Comparison of ENCODE assay signal across 8 cellular contexts in the genomic region with DNA sequence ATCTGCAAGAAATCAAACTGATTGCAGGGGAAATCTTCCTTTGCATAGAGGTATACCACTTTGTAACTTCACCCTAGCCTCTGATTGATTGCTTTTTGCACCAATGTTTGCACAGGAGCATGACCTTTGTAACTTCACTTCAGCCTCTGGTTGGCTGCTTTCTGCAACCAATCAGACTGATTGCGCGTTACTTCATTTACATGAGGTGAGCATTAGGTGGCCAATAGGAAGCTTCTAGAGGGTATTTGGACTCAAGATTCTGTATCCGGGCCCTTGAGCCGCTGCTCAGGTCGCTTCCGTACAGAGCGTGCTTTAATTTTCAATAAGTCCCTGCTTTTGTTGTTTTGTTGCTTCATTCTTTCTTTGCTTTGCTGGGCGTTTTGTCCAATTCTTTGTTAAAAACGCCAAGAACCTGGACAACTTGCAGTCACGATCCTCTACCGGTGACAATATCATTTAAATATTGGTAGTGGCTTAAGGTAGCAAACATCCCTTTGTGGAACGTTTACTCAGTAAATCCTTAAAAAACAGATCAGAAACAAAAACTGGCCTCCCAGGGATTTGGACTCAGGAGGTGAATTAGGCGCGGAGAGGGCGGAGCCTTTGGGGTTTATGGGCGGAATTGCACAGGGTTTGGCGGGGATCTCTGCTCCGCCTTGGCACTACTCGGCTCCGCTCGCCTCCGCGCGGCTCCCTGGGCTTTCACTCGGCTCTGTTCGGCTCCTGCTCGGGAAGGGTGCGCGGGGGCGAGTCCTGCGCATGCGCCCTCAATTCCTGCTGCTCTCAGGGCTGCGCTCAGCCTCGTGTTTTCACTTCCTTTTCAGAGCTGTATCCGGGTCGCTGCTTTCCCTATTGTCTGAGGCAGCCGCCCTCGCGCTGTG. TPM values are rescaled to one million over a fixed set of nuclear protein-coding genes. Genes with fewer than 3 reads are reported as not detected.
DNase-seq lines count a peak whose midpoint lies in the region; ATAC-seq, FAIRE-seq and TF ChIP-seq lines count a peak whose summit lies in the region.

A gene with protein sequence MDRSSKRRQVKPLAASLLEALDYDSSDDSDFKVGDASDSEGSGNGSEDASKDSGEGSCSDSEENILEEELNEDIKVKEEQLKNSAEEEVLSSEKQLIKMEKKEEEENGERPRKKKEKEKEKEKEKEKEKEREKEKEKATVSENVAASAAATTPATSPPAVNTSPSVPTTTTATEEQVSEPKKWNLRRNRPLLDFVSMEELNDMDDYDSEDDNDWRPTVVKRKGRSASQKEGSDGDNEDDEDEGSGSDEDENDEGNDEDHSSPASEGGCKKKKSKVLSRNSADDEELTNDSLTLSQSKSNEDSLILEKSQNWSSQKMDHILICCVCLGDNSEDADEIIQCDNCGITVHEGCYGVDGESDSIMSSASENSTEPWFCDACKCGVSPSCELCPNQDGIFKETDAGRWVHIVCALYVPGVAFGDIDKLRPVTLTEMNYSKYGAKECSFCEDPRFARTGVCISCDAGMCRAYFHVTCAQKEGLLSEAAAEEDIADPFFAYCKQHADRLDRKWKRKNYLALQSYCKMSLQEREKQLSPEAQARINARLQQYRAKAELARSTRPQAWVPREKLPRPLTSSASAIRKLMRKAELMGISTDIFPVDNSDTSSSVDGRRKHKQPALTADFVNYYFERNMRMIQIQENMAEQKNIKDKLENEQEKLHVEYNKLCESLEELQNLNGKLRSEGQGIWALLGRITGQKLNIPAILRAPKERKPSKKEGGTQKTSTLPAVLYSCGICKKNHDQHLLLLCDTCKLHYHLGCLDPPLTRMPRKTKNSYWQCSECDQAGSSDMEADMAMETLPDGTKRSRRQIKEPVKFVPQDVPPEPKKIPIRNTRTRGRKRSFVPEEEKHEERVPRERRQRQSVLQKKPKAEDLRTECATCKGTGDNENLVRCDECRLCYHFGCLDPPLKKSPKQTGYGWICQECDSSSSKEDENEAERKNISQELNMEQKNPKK (plus strand): TSS at position 812 of the 881 bp plus-strand sequence. CDS start 452 bp downstream, outside the sequence.

- H3K23ac ChIP-seq in trophoblast cell (ENCODE audit: low read length), result peak within 1 kb of the TSS; percentile 85

- TF ChIP-seq POLR2A in GM12891 (IDR thresholded peaks at IDR 0.05; ENCODE audit: low read depth, low read length), result peak; percentile 87
- TF ChIP-seq POLR2A in transverse colon (IDR thresholded peaks at IDR 0.05), result peak; percentile 85

- TF ChIP-seq CTCF in transverse colon (IDR thresholded peaks at IDR 0.05), result no peak

- H3K18ac ChIP-seq in trophoblast cell (ENCODE audit: low read length), result peak within 1 kb of the TSS; percentile 91

- peak within 1 kb of the TSS; percentile 77 for H2AFZ ChIP-seq in trophoblast cell (ENCODE audit: insufficient read depth, low read length, poor library complexity)

- in situ Hi-C loops in transverse colon (cut with MboI; ENCODE audit: low pct_ligation_motif_present in 1 of 4, low pct_unique_long_range_greater_than_20kb in 1 of 4, low sequenced_read_pairs in 3 of 4), result no loop called here

- no peaks in the 10 kb centered on the region for H3K27me3 ChIP-seq in trophoblast cell (ENCODE audit: insufficient read depth, low read length)
- H3K27me3 ChIP-seq in transverse colon, result no peaks in the 10 kb centered on the region

- peak within 1 kb of the TSS; percentile 36 for H2BK120ac ChIP-seq in trophoblast cell (ENCODE audit: insufficient read depth, low read length, poor library complexity)

- H3K27me3 Mint-ChIP-seq in T-cell, result peaks cover 0 to 9% of the 10 kb centered on the region in 2 donors

- H4K91ac ChIP-seq in trophoblast cell (ENCODE audit: low read depth, low read length), result peak within 1 kb of the TSS; percentile 61

- H3K79me2 ChIP-seq in trophoblast cell (ENCODE audit: control insufficient read depth, insufficient read depth, low read length, poor library complexity), result peaks cover 5% of the 10 kb centered on the region

- peaks cover 17% of the 10 kb centered on the region for H3K36me3 Mint-ChIP-seq in T-cell

- peak within 1 kb of the TSS; percentile 84 for H3K9ac ChIP-seq in trophoblast cell (ENCODE audit: low read length)

- peaks cover 6% of the 10 kb centered on the region for H3K79me1 ChIP-seq in trophoblast cell (ENCODE audit: low read length)

- no peak within 1 kb of the TSS for H2BK12ac ChIP-seq in trophoblast cell (ENCODE audit: low read length)

- H3K4ac ChIP-seq in trophoblast cell (ENCODE audit: low read depth, low read length), result peak within 1 kb of the TSS; percentile 81

- CTCF ChIA-PET in T-cell (lab: Charles Lee), result interaction anchor here in 1 of 2 donors (0.8 to 1.3 kb wide), 2 partner anchors 32 to 33 kb away, joined by 4 to 6 read pairs; a partner anchor contains a TSS

- peak within 1 kb of the TSS; percentile 56 for H2BK5ac ChIP-seq in trophoblast cell (ENCODE audit: low read depth, low read length, poor library complexity)

- POLR2A ChIA-PET in T-cell (lab: Charles Lee), result interaction anchor here (1.1 to 1.6 kb wide), 2 partner anchors 33 kb away, joined by 6 read pairs; a partner anchor contains a TSS

- no peak for TF ChIP-seq EP300 in transverse colon (IDR thresholded peaks at IDR 0.05; ENCODE audit: low read depth)

- DNase-seq in GM12891 (ENCODE audit: insufficient read length, low spot score) (peak; percentile 82), NCI-H1436 treated with DMSO at 0.1 percent for 48 hours (lab: John Stamatoyannopoulos, UW) (peak; percentile 98), T-cell (peak; percentile 85 to 95 (median 93)), cardiac septum (ENCODE audit: low spot score) (peak; percentile 98), trophoblast cell (peak; percentile 98 to 99), transverse colon (peak; percentile 98)

- H3K27ac Mint-ChIP-seq in T-cell, result peak within 1 kb of the TSS; percentile 78 to 95

- FAIRE-seq in GM12891 (lab: Jason Lieb, UNC), result peak; percentile 96

- H3K4me1 ChIP-seq in trophoblast cell (ENCODE audit: control insufficient read depth in 1 of 2, insufficient read depth in 2 of 2, low read length in 2 of 2), result peaks cover 0 to 4% of the 10 kb centered on the region in 2 experiments
- peaks cover 6 to 18% (median 7%) of the 10 kb centered on the region in 4 donors for H3K4me1 ChIP-seq in transverse colon

- peak within 1 kb of the TSS; percentile 86 for H4K8ac ChIP-seq in trophoblast cell (ENCODE audit: low read depth, low read length)

- peak within 1 kb of the TSS; percentile 80 for H4K12ac ChIP-seq in trophoblast cell (ENCODE audit: low read depth, low read length)

- H3K4me3 ChIP-seq in trophoblast cell (ENCODE audit: low read depth, low read length), result peak within 1 kb of the TSS; percentile 79
- peak within 1 kb of the TSS; percentile 63 to 98 (median 90) for H3K4me3 ChIP-seq in transverse colon

- intact Hi-C loops in cardiac septum (cut with DNase I), result loop anchor here (1.0 kb wide), 1 partner anchor 33 kb away; a partner anchor contains a TSS
- intact Hi-C loops in transverse colon (cut with DNase I; ENCODE audit: low total_unique reads), result no loop called here

- H3K27ac ChIP-seq in adipose tissue (ENCODE audit: low read depth, low read length) (no peak within 1 kb of the TSS), trophoblast cell (ENCODE audit: low read depth, low read length) (peak within 1 kb of the TSS; percentile 89), transverse colon (peak within 1 kb of the TSS; percentile 87 to 96 (median 92))

- H2AK5ac ChIP-seq in trophoblast cell (ENCODE audit: low read length), result peak within 1 kb of the TSS; percentile 22

- no peaks in the 10 kb centered on the region for H3K9me3 ChIP-seq in trophoblast cell (ENCODE audit: insufficient read depth, low read depth, low read length)
- no peaks in the 10 kb centered on the region for H3K9me3 ChIP-seq in transverse colon

- H3K36me3 ChIP-seq in trophoblast cell (ENCODE audit: control insufficient read depth in 1 of 2, insufficient read depth in 2 of 2, low read length in 2 of 2) (no peaks in the 10 kb centered on the region), transverse colon (no peaks in the 10 kb centered on the region)

- peak within 1 kb of the TSS; percentile 89 for H3K14ac ChIP-seq in trophoblast cell (ENCODE audit: low read length)

- peak; percentile 98 for ATAC-seq in HG02840 (IDR thresholded peaks at IDR 0.05; ENCODE audit: low FRiP score, unreplicated experiment)
- peak; percentile 96 to 99 (median 98) for ATAC-seq in T-cell (replicated peaks in 1 of 4)

- H3K9me3 Mint-ChIP-seq in T-cell, result no peaks in the 10 kb centered on the region

- peak within 1 kb of the TSS; percentile 90 to 94 (median 91) for H3K4me3 Mint-ChIP-seq in T-cell

- H3K4me2 ChIP-seq in trophoblast cell (ENCODE audit: low read length), result peak within 1 kb of the TSS; percentile 100

- 9 to 16% (median 16%) methylated on average over 39 of the region's 39 CpGs for WGBS in adipose tissue, 3 donors
- no CpG with 5 or more reads among the region's 39 CpGs for WGBS in trophoblast cell (ENCODE audit: extremely low coverage, insufficient coverage, insufficient read length)
- WGBS in transverse colon (ENCODE audit: low coverage in 1 of 2), 2 donors, result 10 to 52% methylated on average over 11 to 39 of the region's 39 CpGs

- H3K4me1 Mint-ChIP-seq in T-cell, result peaks cover 43 to 49% (median 48%) of the 10 kb centered on the region in 3 donors

TF ChIP-seq in GM12891, 5 proteins besides CTCF, POLR2A, EP300 and RAD21:
- TF ChIP-seq POLR2AphosphoS5 (IDR thresholded peaks at IDR 0.05; ENCODE audit: low read depth, low read length) (0 out of 2 replicates have a peak, but pooled peaks have one; percentile 65), SPI1 (IDR thresholded peaks at IDR 0.05; ENCODE audit: low read depth, low read length) (peak; percentile 94), PAX5 (IDR thresholded peaks at IDR 0.05; ENCODE audit: insufficient read depth, low read length, severe bottlenecking) (no peak), TAF1 (IDR thresholded peaks at IDR 0.05; ENCODE audit: low read depth, low read length) (peak; percentile 75)

RNA-seq across cellular contexts. Expression of the gene that starts here (rescaled TPM):
- polyA plus RNA-seq in GM12891 (2012; ENCODE audit: low read depth, missing spikeins), result 11.9 TPM
- total RNA-seq in T-cell (10 to 100 TPM; 29.2 to 37.9 (median 31.3) TPM), cardiac septum (15.6 TPM), transverse colon (10 to 100 TPM; 24.3 to 42.1 (median 28.8) TPM)
- polyA plus RNA-seq in adipose tissue, result 10 to 100 TPM; 10.2 to 23.1 (median 12.6) TPM
- polyA plus RNA-seq in trophoblast cell (2013), result 33.5 and 36.2 TPM in 2 replicates
